In the genomic region with DNA sequence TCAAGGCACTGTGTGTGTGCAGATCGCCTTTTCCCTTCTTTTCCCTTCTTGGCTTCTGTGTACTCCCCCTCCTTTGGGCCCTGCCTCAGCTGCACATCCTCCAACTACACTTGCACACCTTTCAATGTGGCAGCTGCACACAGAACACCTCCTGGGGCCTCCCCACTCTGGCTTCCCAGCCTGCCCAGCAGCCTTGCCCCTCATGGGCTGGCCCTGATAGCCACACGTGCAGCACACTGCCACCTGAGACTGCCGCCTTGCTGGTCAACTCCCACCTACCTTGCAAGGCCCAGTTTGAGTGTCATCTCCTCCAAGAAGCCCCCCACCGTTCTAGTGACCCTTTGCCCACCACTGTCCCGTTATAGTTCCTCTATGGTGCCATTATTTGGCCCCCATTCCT, we compare ENCODE assay signal across 9 cellular contexts.
A peak's percentile ranks its signal among the peaks of the same experiment; 100 is the strongest.
DNase-seq lines count a peak whose midpoint lies in the region; ATAC-seq, FAIRE-seq and TF ChIP-seq lines count a peak whose summit lies in the region.
"Had no signal": no experiment of that assay in that cellular context is flagged by ENCODE, and none has a peak within 500 bp of the region (broad histone marks: within the 10 kb centered on the region; RNA-seq: fewer than 3 reads in every experiment).

No MANE protein-coding gene starts in this region.

- H3K36me3 ChIP-seq in OCI-LY3 (replicated peaks; ENCODE audit: low read depth, low read length), result no peaks in the 10 kb centered on the region
- no peaks in the 10 kb centered on the region for H3K36me3 ChIP-seq in neutrophil

- H3K4me1 ChIP-seq in A549 (peaks cover 94% of the 10 kb centered on the region), OCI-LY3 (ENCODE audit: low read length) (peaks cover 83% of the 10 kb centered on the region), neutrophil (ENCODE audit: control insufficient read depth in 1 of 2, insufficient read depth in 1 of 2, low read depth in 1 of 2, low read length in 1 of 2) (peaks cover 95 to 97% of the 10 kb centered on the region in 2 experiments)

- H4K20me1 ChIP-seq in OCI-LY3 (ENCODE audit: insufficient read depth, low read length), result no peaks in the 10 kb centered on the region

- H3K4me3 ChIP-seq in A549 (no peak overlapping the region), OCI-LY3 (ENCODE audit: low read length) (peak overlapping the region; percentile 67), neutrophil (ENCODE audit: low read depth in 1 of 2, low read length in 1 of 2) (no peak overlapping the region)
- H3K4me3 ChIP-seq: SK-N-MC had no signal

- DNase-seq in A549 (ENCODE audit: low read depth in 1 of 2, low spot score in 1 of 2) (no peak), DMS114 treated with DMSO at 0.1 percent for 48 hours (lab: John Stamatoyannopoulos, UW; ENCODE audit: unreplicated experiment) (no peak), SIG-M5 treated with dmso at 0.1 percent for 504 hours (lab: John Stamatoyannopoulos, UW; ENCODE audit: unreplicated experiment) (no peak)
- DNase-seq in stimulated activated CD4-positive, alpha-beta T cell treated with anti-CD3 and anti-CD28 coated beads, Interleukin-15, amount 100 ng/mL, for 24 hours, result no peak

- no peak for TF ChIP-seq EP300 in A549 (IDR thresholded peaks at IDR 0.05)

- no peak overlapping the region for H2AFZ ChIP-seq in OCI-LY3 (ENCODE audit: low read depth, low read length)

- peaks cover 64% of the 10 kb centered on the region for H3K79me2 ChIP-seq in OCI-LY3 (ENCODE audit: low read length)

- H3K27me3 ChIP-seq in OCI-LY3 (ENCODE audit: low read depth, low read length) (no peaks in the 10 kb centered on the region), neutrophil (no peaks in the 10 kb centered on the region)

- TF ChIP-seq CTCF in A549 (IDR thresholded peaks at IDR 0.05), result no peak
- no peak for TF ChIP-seq CTCF in OCI-LY3 (IDR thresholded peaks at IDR 0.05; ENCODE audit: low read depth, low read length)
- no peak for TF ChIP-seq CTCF in neutrophil (IDR thresholded peaks at IDR 0.05)

- H3K4me2 ChIP-seq in A549 (peak overlapping the region; percentile 73), OCI-LY3 (ENCODE audit: low read length) (peak overlapping the region; percentile 80)

- H3K27ac ChIP-seq in A549 (peak overlapping the region; percentile 79 to 86), OCI-LY3 (ENCODE audit: low read length) (peak overlapping the region; percentile 93), neutrophil (peak overlapping the region; percentile 93)

- no peak for FAIRE-seq in A549 (lab: Jason Lieb, UNC)

- no peaks in the 10 kb centered on the region for H3K27me3 Mint-ChIP-seq in dendritic cell treated with granulocyte-macrophage colony-stimulating factor and Interleukin-4, amounts not matched to agents 40 ng/mL and 50 ng/mL, for 4 days

- H3K36me3 Mint-ChIP-seq in dendritic cell treated with granulocyte-macrophage colony-stimulating factor and Interleukin-4, amounts not matched to agents 40 ng/mL and 50 ng/mL, for 4 days (ENCODE audit: low read depth), result peaks cover 21% of the 10 kb centered on the region

- ATAC-seq in A549 (peak in 1 of 2 experiments; percentile 11; a peak in 3 of 6 replicates), GM18907 (IDR thresholded peaks at IDR 0.05; ENCODE audit: unreplicated experiment) (no peak)

- POLR2A ChIA-PET in A549 (lab: Yijun Ruan, JAX), result interaction anchor here (1.0 kb wide), 1 partner anchor 12 kb away, joined by 3 read pairs; no protein-coding TSS in a partner anchor

- CTCF ChIA-PET in A549 (lab: Yijun Ruan, JAX), result interaction anchor here (1.3 kb wide), 1 partner anchor 12 kb away, joined by 3 read pairs; no protein-coding TSS in a partner anchor

- intact Hi-C loops in dendritic cell treated with granulocyte-macrophage colony-stimulating factor and Interleukin-4, amounts not matched to agents 40 ng/mL and 50 ng/mL, for 4 days (cut with micrococcal nuclease), result loop anchor here (2.0 kb wide), 1 partner anchor 70 kb away; no protein-coding TSS in a partner anchor

- peak overlapping the region; percentile 39 for H3K4me3 Mint-ChIP-seq in dendritic cell treated with granulocyte-macrophage colony-stimulating factor and Interleukin-4, amounts not matched to agents 40 ng/mL and 50 ng/mL, for 4 days

- 76% methylated on average over 5 of the region's 5 CpGs for WGBS in A549 (ENCODE audit: missing lambda C conversion rate)

- H3K9me3 ChIP-seq in A549 (no peaks in the 10 kb centered on the region), OCI-LY3 (ENCODE audit: insufficient read depth, low read length) (no peaks in the 10 kb centered on the region), neutrophil (no peaks in the 10 kb centered on the region)

- TF ChIP-seq POLR2A in A549 (IDR thresholded peaks at IDR 0.05; ENCODE audit: low read length), result no peak

- no peak for TF ChIP-seq RAD21 in A549 (conservative IDR thresholded peaks at IDR 0.05 in 1 of 2, IDR thresholded peaks at IDR 0.05 in 1 of 2)

- H3K9ac ChIP-seq in OCI-LY3 (ENCODE audit: low read length), result peak overlapping the region; percentile 68

- H3K9me3 Mint-ChIP-seq in dendritic cell treated with granulocyte-macrophage colony-stimulating factor and Interleukin-4, amounts not matched to agents 40 ng/mL and 50 ng/mL, for 4 days, result no peaks in the 10 kb centered on the region

- H3K27ac Mint-ChIP-seq in dendritic cell treated with granulocyte-macrophage colony-stimulating factor and Interleukin-4, amounts not matched to agents 40 ng/mL and 50 ng/mL, for 4 days, result peak overlapping the region; percentile 88

- H3K4me1 Mint-ChIP-seq in dendritic cell treated with granulocyte-macrophage colony-stimulating factor and Interleukin-4, amounts not matched to agents 40 ng/mL and 50 ng/mL, for 4 days (ENCODE audit: low read depth), result peaks cover 99% of the 10 kb centered on the region

TF ChIP-seq in A549, 52 proteins besides CTCF, POLR2A, EP300 and RAD21:
- TF ChIP-seq JUNB (IDR thresholded peaks at IDR 0.05), result no peak
- TF ChIP-seq, protein P1, sequence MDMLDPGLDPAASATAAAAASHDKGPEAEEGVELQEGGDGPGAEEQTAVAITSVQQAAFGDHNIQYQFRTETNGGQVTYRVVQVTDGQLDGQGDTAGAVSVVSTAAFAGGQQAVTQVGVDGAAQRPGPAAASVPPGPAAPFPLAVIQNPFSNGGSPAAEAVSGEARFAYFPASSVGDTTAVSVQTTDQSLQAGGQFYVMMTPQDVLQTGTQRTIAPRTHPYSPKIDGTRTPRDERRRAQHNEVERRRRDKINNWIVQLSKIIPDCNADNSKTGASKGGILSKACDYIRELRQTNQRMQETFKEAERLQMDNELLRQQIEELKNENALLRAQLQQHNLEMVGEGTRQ (IDR thresholded peaks at IDR 0.05), result no peak
TF ChIP-seq in A549: peak in this region for 0.
